Comparison of ENCODE assay signal across 1 cellular context in the genomic region with DNA sequence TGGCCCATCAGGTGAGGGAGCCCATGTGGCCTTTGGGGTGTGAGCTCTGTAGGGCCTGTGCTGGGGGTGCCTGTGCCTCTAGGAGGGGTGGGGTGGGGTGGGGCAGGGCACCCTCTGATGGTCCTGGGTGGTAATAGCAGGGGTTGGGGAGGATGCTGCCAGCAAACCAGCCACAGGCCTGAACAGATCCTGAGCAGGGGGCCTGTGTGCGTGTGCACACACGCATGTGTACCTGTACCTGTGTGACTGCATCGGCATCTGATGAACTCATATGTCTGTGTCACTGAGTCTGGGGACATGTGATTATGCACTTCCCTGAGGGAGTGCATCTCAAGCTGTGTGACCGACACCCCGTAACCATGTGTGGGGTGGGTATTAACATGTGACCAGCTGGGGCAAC. TPM values are rescaled to one million over a fixed set of nuclear protein-coding genes. Genes with fewer than 3 reads are reported as not detected.
"Had no signal": no experiment of that assay in that cellular context is flagged by ENCODE, and none has a peak within 500 bp of the region (broad histone marks: within the 10 kb centered on the region; RNA-seq: fewer than 3 reads in every experiment).

No MANE protein-coding gene starts in this region.

RNA-seq across cellular contexts. Expression of a gene that starts 42.6 kb away (rescaled TPM):
- total RNA-seq: M059J had no signal
